39 cellular contexts compared by ENCODE assay signal in the genomic region with DNA sequence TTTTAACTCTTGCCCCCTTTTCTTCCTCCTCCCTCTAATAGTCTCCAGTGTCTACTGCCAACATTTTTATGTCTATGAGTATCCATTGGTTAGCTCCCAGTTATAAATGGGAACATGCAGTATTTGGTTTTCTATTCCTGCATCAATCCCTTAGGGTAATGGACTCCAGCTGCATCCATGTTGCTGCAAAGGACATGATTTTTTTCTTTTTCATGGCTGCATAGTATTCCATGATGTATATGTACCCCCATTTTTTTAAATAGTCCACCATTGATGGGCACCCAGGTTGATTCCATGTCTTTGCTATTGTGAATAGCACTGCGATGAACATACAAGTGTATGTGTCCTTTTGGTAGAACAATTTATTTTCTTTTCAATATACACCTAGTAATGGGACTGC.
"Had no signal": no experiment of that assay in that cellular context is flagged by ENCODE, and none has a peak within 500 bp of the region (broad histone marks: within the 10 kb centered on the region; RNA-seq: fewer than 3 reads in every experiment).

No MANE protein-coding gene starts in this region.

- H3K4me1 Mint-ChIP-seq: activated naive CD4-positive, alpha-beta T cell treated with anti-CD3 and anti-CD28 coated beads, Interleukin-2, amount 10 ng/mL, durations not matched to agents 7 days and 5 days; activated naive CD4-positive, alpha-beta T cell treated with anti-CD3 and anti-CD28 coated beads, Interleukin-2, amount 50 U/mL, for 24 hours; activated naive CD8-positive, alpha-beta T cell treated with anti-CD3 and anti-CD28 coated beads for 36 hours; activated naive CD8-positive, alpha-beta T cell treated with anti-CD3 and anti-CD28 coated beads, Interleukin-2, amount 10 ng/mL, durations not matched to agents 7 days and 5 days; activated naive CD8-positive, alpha-beta T cell treated with anti-CD3 and anti-CD28 coated beads, Interleukin-2, amount 50 U/mL, for 24 hours; activated T-helper 17 cell treated with anti-CD3 and anti-CD28 coated beads, Interleukin-2, amount 50 U/mL, for 72 hours; brain; central memory CD8-positive, alpha-beta T cell had no signal

- H3K36me3 Mint-ChIP-seq: activated naive CD4-positive, alpha-beta T cell treated with anti-CD3 and anti-CD28 coated beads, Interleukin-2, amount 10 ng/mL, durations not matched to agents 7 days and 5 days; activated naive CD4-positive, alpha-beta T cell treated with anti-CD3 and anti-CD28 coated beads, Interleukin-2, amount 50 U/mL, for 24 hours; activated naive CD8-positive, alpha-beta T cell; activated naive CD8-positive, alpha-beta T cell treated with anti-CD3 and anti-CD28 coated beads for 36 hours; activated naive CD8-positive, alpha-beta T cell treated with anti-CD3 and anti-CD28 coated beads, Interleukin-2, amount 10 ng/mL, durations not matched to agents 7 days and 5 days; brain had no signal

- H3K27ac ChIP-seq: adrenal gland, ascending aorta, body of pancreas, brain microvascular endothelial cell, breast epithelium, cardiac muscle cell had no signal

- H3K4me1 ChIP-seq: adrenal gland, ascending aorta, body of pancreas, breast epithelium had no signal

- H3K27ac Mint-ChIP-seq: activated naive CD4-positive, alpha-beta T cell treated with anti-CD3 and anti-CD28 coated beads for 36 hours; activated naive CD4-positive, alpha-beta T cell treated with anti-CD3 and anti-CD28 coated beads, Interleukin-2, amount 10 ng/mL, durations not matched to agents 7 days and 5 days; activated naive CD4-positive, alpha-beta T cell treated with anti-CD3 and anti-CD28 coated beads, Interleukin-2, amount 50 U/mL, for 24 hours; activated naive CD4-positive, alpha-beta T cell treated with anti-CD3 and anti-CD28 coated beads, Interleukin-2, amount 50 U/mL, for 72 hours; activated naive CD8-positive, alpha-beta T cell; activated naive CD8-positive, alpha-beta T cell treated with anti-CD3 and anti-CD28 coated beads for 36 hours; activated naive CD8-positive, alpha-beta T cell treated with anti-CD3 and anti-CD28 coated beads, Interleukin-2, amount 10 ng/mL, durations not matched to agents 7 days and 5 days; activated naive CD8-positive, alpha-beta T cell treated with anti-CD3 and anti-CD28 coated beads, Interleukin-2, amount 50 U/mL, for 24 hours; activated T-cell treated with anti-CD3 and anti-CD28 coated beads, Interleukin-2, amount 50 U/mL, for 72 hours; activated T-helper 1 cell treated with anti-CD3 and anti-CD28 coated beads, Interleukin-12 subunit alpha, Interleukin-12 subunit beta, Interleukin-2, Interleukin-4 antibody, amounts not matched to agents 30 ng/mL and 10 ng/mL and 1 ng/mL, durations not matched to agents 14 hours and 24 hours and 36 hours; activated T-helper 17 cell treated with anti-CD3 and anti-CD28 coated beads, Interleukin-2, amount 50 U/mL, for 72 hours; activated T-helper 2 cell treated with anti-CD3 and anti-CD28 coated beads, Interferon-gamma antibody, Interleukin-2, Interleukin-4, amounts not matched to agents 10 μg/mL and 5 μg/mL and 100 μg/mL, durations not matched to agents 14 hours and 24 hours and 36 hours; brain had no signal

- H3K27me3 Mint-ChIP-seq: activated naive CD4-positive, alpha-beta T cell treated with anti-CD3 and anti-CD28 coated beads, Interleukin-2, amount 10 ng/mL, durations not matched to agents 7 days and 5 days; activated naive CD4-positive, alpha-beta T cell treated with anti-CD3 and anti-CD28 coated beads, Interleukin-2, amount 50 U/mL, for 24 hours; activated naive CD8-positive, alpha-beta T cell; activated naive CD8-positive, alpha-beta T cell treated with anti-CD3 and anti-CD28 coated beads for 36 hours; activated naive CD8-positive, alpha-beta T cell treated with anti-CD3 and anti-CD28 coated beads, Interleukin-2, amount 10 ng/mL, durations not matched to agents 7 days and 5 days; activated naive CD8-positive, alpha-beta T cell treated with anti-CD3 and anti-CD28 coated beads, Interleukin-2, amount 50 U/mL, for 24 hours; activated T-helper 17 cell treated with anti-CD3 and anti-CD28 coated beads, Interleukin-2, amount 50 U/mL, for 72 hours; brain; central memory CD8-positive, alpha-beta T cell had no signal

- H3K27me3 ChIP-seq: adrenal gland, ascending aorta, body of pancreas, brain microvascular endothelial cell, breast epithelium, cardiac muscle cell had no signal

- DNase-seq: activated effector memory CD4-positive, alpha-beta T cell treated with anti-CD3 and anti-CD28 coated beads, Interleukin-2, amount 50 U/mL, for 16 hours; activated effector memory CD4-positive, alpha-beta T cell treated with Interleukin-2 at 50 U/mL for 16 hours; activated gamma-delta T cell; activated gamma-delta T cell treated with Interleukin-2 at 50 U/mL for 16 hours; activated naive CD4-positive, alpha-beta T cell; activated naive CD4-positive, alpha-beta T cell treated with anti-CD3 and anti-CD28 coated beads for 36 hours; activated naive CD4-positive, alpha-beta T cell treated with anti-CD3 and anti-CD28 coated beads, Interleukin-2, amount 10 ng/mL, durations not matched to agents 7 days and 5 days; activated naive CD4-positive, alpha-beta T cell treated with anti-CD3 and anti-CD28 coated beads, Interleukin-2, amount 50 U/mL, for 16 hours; activated naive CD4-positive, alpha-beta T cell treated with Interleukin-2 at 50 U/mL for 16 hours; activated naive CD8-positive, alpha-beta T cell treated with anti-CD3 and anti-CD28 coated beads for 36 hours; activated naive CD8-positive, alpha-beta T cell treated with anti-CD3 and anti-CD28 coated beads, Interleukin-2, amount 10 ng/mL, durations not matched to agents 7 days and 5 days; activated naive CD8-positive, alpha-beta T cell treated with anti-CD3 and anti-CD28 coated beads, Interleukin-2, amount 50 U/mL, for 24 hours; activated T-cell treated with anti-CD3 and anti-CD28 coated beads, Interleukin-2, amount 50 U/mL, for 4 hours; activated T-cell treated with anti-CD3 and anti-CD28 coated beads, Interleukin-2, amount 50 U/mL, for 48 hours; activated T-cell treated with anti-CD3 and anti-CD28 coated beads, Interleukin-2, amount 50 U/mL, for 72 hours; adrenal gland; amniotic stem cell; amygdala; anterior cingulate cortex; aorta; body of pancreas; brain microvascular endothelial cell; caudate nucleus; central memory CD4-positive, alpha-beta T cell; cerebellar nuclear complex had no signal

- H3K36me3 ChIP-seq: adrenal gland, ascending aorta, brain microvascular endothelial cell, breast epithelium, cardiac muscle cell had no signal

- ATAC-seq: activated naive CD4-positive, alpha-beta T cell treated with anti-CD3 and anti-CD28 coated beads, Interleukin-2, amount 50 U/mL, for 72 hours; activated naive CD8-positive, alpha-beta T cell treated with anti-CD3 and anti-CD28 coated beads, Interleukin-2, amount 50 U/mL, for 24 hours; activated T-cell treated with anti-CD3 and anti-CD28 coated beads, Interleukin-2, amount 50 U/mL, for 4 hours; activated T-cell treated with anti-CD3 and anti-CD28 coated beads, Interleukin-2, amount 50 U/mL, for 72 hours; activated T-helper 17 cell treated with anti-CD3 and anti-CD28 coated beads, Interleukin-2, amount 50 U/mL, for 72 hours; body of pancreas had no signal

- H3K9me3 ChIP-seq: adrenal gland, body of pancreas, breast epithelium had no signal

- H3K9me3 Mint-ChIP-seq: activated naive CD4-positive, alpha-beta T cell treated with anti-CD3 and anti-CD28 coated beads, Interleukin-2, amount 50 U/mL, for 24 hours; central memory CD8-positive, alpha-beta T cell had no signal

- FAIRE-seq: astrocyte, bronchial epithelial cell, colon had no signal

- H3K4me3 Mint-ChIP-seq: activated naive CD4-positive, alpha-beta T cell treated with anti-CD3 and anti-CD28 coated beads for 36 hours; activated naive CD4-positive, alpha-beta T cell treated with anti-CD3 and anti-CD28 coated beads, Interleukin-2, amount 10 ng/mL, durations not matched to agents 7 days and 5 days; activated naive CD4-positive, alpha-beta T cell treated with anti-CD3 and anti-CD28 coated beads, Interleukin-2, amount 50 U/mL, for 24 hours; activated naive CD8-positive, alpha-beta T cell; activated naive CD8-positive, alpha-beta T cell treated with anti-CD3 and anti-CD28 coated beads for 36 hours; activated naive CD8-positive, alpha-beta T cell treated with anti-CD3 and anti-CD28 coated beads, Interleukin-2, amount 10 ng/mL, durations not matched to agents 7 days and 5 days; activated naive CD8-positive, alpha-beta T cell treated with anti-CD3 and anti-CD28 coated beads, Interleukin-2, amount 50 U/mL, for 24 hours; activated T-cell treated with anti-CD3 and anti-CD28 coated beads, Interleukin-2, amount 50 U/mL, for 4 hours; activated T-cell treated with anti-CD3 and anti-CD28 coated beads, Interleukin-2, amount 50 U/mL, for 72 hours; activated T-helper 1 cell treated with anti-CD3 and anti-CD28 coated beads, Interleukin-12 subunit alpha, Interleukin-12 subunit beta, Interleukin-2, Interleukin-4 antibody, amounts not matched to agents 30 ng/mL and 10 ng/mL and 1 ng/mL, durations not matched to agents 14 hours and 24 hours and 36 hours; activated T-helper 17 cell treated with anti-CD3 and anti-CD28 coated beads, Interleukin-2, amount 50 U/mL, for 72 hours; brain; central memory CD8-positive, alpha-beta T cell had no signal

- H3K4me3 ChIP-seq: adrenal gland, ascending aorta, body of pancreas, breast epithelium, cardiac muscle cell had no signal
